8 cellular contexts compared by ENCODE assay signal in the genomic region with DNA sequence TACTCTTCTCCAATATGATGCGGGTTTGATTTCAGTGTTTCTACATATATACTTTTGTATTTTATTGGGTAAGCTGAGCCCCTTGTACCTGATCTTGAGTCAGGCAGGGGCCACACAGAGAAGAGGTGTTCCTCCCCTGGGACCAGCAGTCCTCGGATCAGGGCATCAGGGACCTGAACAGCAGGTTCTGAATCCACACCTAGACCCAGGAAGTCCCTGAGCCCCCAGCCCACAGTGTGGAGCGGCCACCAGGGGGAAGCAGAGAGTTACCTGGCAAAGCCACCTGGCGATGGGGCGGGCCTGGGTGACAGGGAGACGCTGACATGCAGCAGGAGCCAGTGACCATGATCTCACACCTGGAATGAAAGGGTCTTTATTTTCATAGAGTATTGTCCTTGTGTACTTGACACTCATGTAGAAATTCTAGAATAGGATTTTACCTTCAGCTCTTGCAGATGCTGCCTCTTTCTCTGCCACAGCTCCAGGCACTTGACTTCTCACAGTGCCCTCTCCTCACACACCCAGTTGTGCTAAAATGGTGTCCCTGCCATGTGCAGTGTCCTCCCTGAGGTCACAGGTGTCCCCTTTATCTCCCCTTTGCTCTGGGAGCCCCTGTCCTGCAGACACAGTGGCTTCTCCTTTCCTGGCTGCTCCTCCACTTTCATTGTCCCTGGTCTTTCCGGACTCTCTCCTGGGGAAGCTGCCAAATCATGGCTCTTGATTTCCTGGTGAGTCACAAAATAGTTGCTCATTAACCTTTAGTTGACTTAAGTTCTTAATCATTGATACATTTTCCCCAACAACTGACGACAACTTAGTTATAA. TPM values are rescaled to one million over a fixed set of nuclear protein-coding genes. Genes with fewer than 3 reads are reported as not detected.
DNase-seq lines count a peak whose midpoint lies in the region; ATAC-seq, FAIRE-seq and TF ChIP-seq lines count a peak whose summit lies in the region.

No MANE protein-coding gene starts in this region.

- H3K4me1 ChIP-seq in mammary epithelial cell (ENCODE audit: insufficient read depth, low read length), result no peaks in the 10 kb centered on the region

- whole genome bisulfite sequencing in mammary epithelial cell (ENCODE audit: low coverage, missing lambda C conversion rate), result 41% methylated on average over 7 of the region's 8 CpGs

- no TSS peak for BruUV-seq in mammary epithelial cell (replicated peaks; lab: Mats Ljungman, UMichigan)

- H3K36me3 ChIP-seq in WERI-Rb-1, result no peaks in the 10 kb centered on the region
- H3K36me3 ChIP-seq in mammary epithelial cell (ENCODE audit: insufficient read depth, low read length), result no peaks in the 10 kb centered on the region

- no peaks in the 10 kb centered on the region for H4K20me1 ChIP-seq in mammary epithelial cell (ENCODE audit: insufficient read depth, low read length)

- CTCF ChIA-PET in mammary epithelial cell (lab: Charles Lee; ENCODE audit: low non-redundant PET), result interaction anchor here (0.7 kb wide), 1 partner anchor 19 kb away, joined by 5 read pairs; no protein-coding TSS in a partner anchor

- in situ Hi-C loops in mammary epithelial cell (cut with MboI; ENCODE audit: low sequenced_read_pairs in 2 of 2), result loop anchor here in 1 of 2 donors (25.0 kb wide), 1 partner anchor 106 kb away; no protein-coding TSS in a partner anchor

- ATAC-seq in stimulated activated naive CD8-positive, alpha-beta T cell treated with anti-CD3 and anti-CD28 coated beads, Interleukin-15, Interleukin-2, amounts not matched to agents 100 U/mL and 50 U/mL, for 24 hours, result no peak
- ATAC-seq in GM21423 (IDR thresholded peaks at IDR 0.05; ENCODE audit: unreplicated experiment), result no peak

- H2AFZ ChIP-seq in mammary epithelial cell (ENCODE audit: low read depth, low read length), result no peak overlapping the region

- H3K9me3 ChIP-seq in WERI-Rb-1 (ENCODE audit: severe bottlenecking), result no peaks in the 10 kb centered on the region
- no peaks in the 10 kb centered on the region for H3K9me3 ChIP-seq in mammary epithelial cell (replicated peaks; ENCODE audit: insufficient read depth, low read length)

- DNase-seq in D721Med (ENCODE audit: insufficient read length, low spot score) (no peak), LNCaP clone FGC (ENCODE audit: low read depth) (peak; percentile 47), WERI-Rb-1 (peak; percentile 84), mammary epithelial cell (peak; percentile 17), mucosa of gallbladder (ENCODE audit: low spot score) (peak; percentile 79), SIG-M5 (lab: John Stamatoyannopoulos, UW) (no peak)
- DNase-seq in stimulated activated naive CD8-positive, alpha-beta T cell treated with anti-CD3 and anti-CD28 coated beads, Interleukin-15, Interleukin-2, amounts not matched to agents 100 U/mL and 50 U/mL, for 24 hours, result peak; percentile 71

- H3K27me3 ChIP-seq in WERI-Rb-1 (ENCODE audit: insufficient read depth, low read depth, severe bottlenecking) (no peaks in the 10 kb centered on the region), mammary epithelial cell (ENCODE audit: insufficient read depth, low read length) (peaks cover 2% of the 10 kb centered on the region)

- TF ChIP-seq CTCF in D721Med (IDR thresholded peaks at IDR 0.05; ENCODE audit: insufficient read depth, missing control alignments), result peak; percentile 49
- peak; percentile 85 for TF ChIP-seq CTCF in LNCaP clone FGC (IDR thresholded peaks at IDR 0.05; ENCODE audit: control insufficient read depth, extremely low read depth, insufficient read depth)
- peak; percentile 92 for TF ChIP-seq CTCF in WERI-Rb-1 (IDR thresholded peaks at IDR 0.05; ENCODE audit: low read depth, low read length)
- TF ChIP-seq CTCF in mammary epithelial cell (conservative IDR thresholded peaks at IDR 0.05 in 1 of 2, IDR thresholded peaks at IDR 0.05 in 1 of 2; ENCODE audit: extremely low read depth in 1 of 2, insufficient read depth in 1 of 2, low read depth in 1 of 2, low read length in 2 of 2), result peak; percentile 38 to 67

- H3K27ac ChIP-seq in WERI-Rb-1 (no peak overlapping the region), mammary epithelial cell (ENCODE audit: insufficient read depth, low read depth, low read length) (no peak overlapping the region)

- no peak overlapping the region for H3K9ac ChIP-seq in mammary epithelial cell (ENCODE audit: insufficient read depth, low read length)

- no peak for FAIRE-seq in D721Med (lab: Jason Lieb, UNC)

- intact Hi-C loops in mammary epithelial cell (cut with micrococcal nuclease), result no loop called here

- no peak overlapping the region for H3K4me2 ChIP-seq in mammary epithelial cell (ENCODE audit: insufficient read depth, low read depth, low read length)

- no peak overlapping the region for H3K4me3 ChIP-seq in LNCaP clone FGC (ENCODE audit: low read depth, low read length)
- H3K4me3 ChIP-seq in WERI-Rb-1 (ENCODE audit: low read depth, low read length), result no peak overlapping the region
- no peak overlapping the region for H3K4me3 ChIP-seq in mammary epithelial cell (replicated peaks in 1 of 3; ENCODE audit: insufficient read depth in 1 of 3, low read depth in 2 of 3, low read length in 3 of 3)

- H3K79me2 ChIP-seq in mammary epithelial cell (ENCODE audit: insufficient read depth, low read length), result no peaks in the 10 kb centered on the region

- dilution Hi-C loops in mammary epithelial cell (cut with HindIII; ENCODE audit: low sequenced_read_pairs), result loop anchor here (25.0 kb wide), 1 partner anchor 106 kb away; no protein-coding TSS in a partner anchor

RNA-seq across cellular contexts. Expression of gene GGTLC2, which starts 48.5 kb away (rescaled TPM):
- total RNA-seq in mammary epithelial cell (not detected), mucosa of gallbladder (not detected)
- not detected for polyA plus RNA-seq in mammary epithelial cell
- polyA minus RNA-seq in mammary epithelial cell, result not detected

Comparison
In these comparisons a context has a peak if more than half of its experiments do, and no peak if none do; other contexts are left out.
1. DNase-seq: peak in LNCaP clone FGC (single experiment), WERI-Rb-1 (single experiment), mammary epithelial cell (single experiment), mucosa of gallbladder (single experiment) and stimulated activated naive CD8-positive, alpha-beta T cell treated with anti-CD3 and anti-CD28 coated beads, Interleukin-15, Interleukin-2, amounts not matched to agents 100 U/mL and 50 U/mL, for 24 hours (single experiment); none in D721Med (single experiment) and SIG-M5 (single experiment).
2. Peak in every context shown above with its lines, with median percentiles within 50 percentile points of each other: CTCF ChIP-seq.